23 cellular contexts compared by ENCODE assay signal in genomic region chr1:19869929-19870328, GRCh38. TPM values are rescaled to one million over a fixed set of nuclear protein-coding genes. Genes with fewer than 3 reads are reported as not detected.
DNase-seq lines count a peak whose midpoint lies in the region; ATAC-seq and TF ChIP-seq lines count a peak whose summit lies in the region.
"Had no signal": no experiment of that assay in that cellular context is flagged by ENCODE, and none has a peak within 500 bp of the region (broad histone marks: within the 10 kb centered on the region; RNA-seq: fewer than 3 reads in every experiment).

No MANE protein-coding gene starts in this region.

- TF ChIP-seq CTCF in colonic mucosa (IDR thresholded peaks at IDR 0.05) (no peak), WTC11 (IDR thresholded peaks at IDR 0.05) (no peak)

- DNase-seq in EL (peak; percentile 65), OCI-M1 (lab: John Stamatoyannopoulos, UW) (peak; percentile 91), colonic mucosa (no peak), myocyte (ENCODE audit: low read depth) (peak; percentile 26), WTC11 (ENCODE audit: low spot score) (no peak)
- no peak for DNase-seq in stimulated activated CD4-positive, alpha-beta T cell treated with anti-CD3 and anti-CD28 coated beads, Interleukin-2, amount 100 ng/mL, for 48 hours
- DNase-seq: activated gamma-delta T cell treated with Interleukin-2 at 50 U/mL for 16 hours; dermis blood vessel endothelial cell; DMS 273 treated with DMSO at 0.1 percent for 48 hours; hypothalamus; KG1; NCI-H1092 treated with DMSO at 0.1 percent for 48 hours; NCI-H2171; pancreas; stimulated activated CD4-positive, alpha-beta T cell treated with anti-CD3 and anti-CD28 coated beads, Interleukin-4, amount 100 ng/mL, for 24 hours; testis had no signal

- no peak overlapping the region for H3K4me3 Mint-ChIP-seq in WTC11
- H3K4me3 Mint-ChIP-seq: T-helper 1 cell treated with Interleukin-12 subunit alpha and Interleukin-12 subunit beta and Interleukin-4 antibody, amounts not matched to agents 30 μg/mL and 1 μg/mL, for 36 hours had no signal

- H3K4me3 ChIP-seq in colonic mucosa = no peak overlapping the region
- H3K4me3 ChIP-seq: ascending aorta, pancreas, testis had no signal

- no peak for ATAC-seq in GM21825 (IDR thresholded peaks at IDR 0.05; ENCODE audit: unreplicated experiment)
- ATAC-seq in HG02678 (IDR thresholded peaks at IDR 0.05; ENCODE audit: unreplicated experiment) = no peak
- no peak for ATAC-seq in WTC11
- ATAC-seq: esophagus mucosa, pancreas, Right ventricle myocardium inferior had no signal

- H3K27me3 Mint-ChIP-seq in WTC11 (ENCODE audit: low read depth) = peaks cover 13% of the 10 kb centered on the region

- peaks cover 4% of the 10 kb centered on the region; the same call in 1 of the 2 replicates for H3K9me3 Mint-ChIP-seq in WTC11
- H3K9me3 Mint-ChIP-seq: T-helper 1 cell treated with Interleukin-12 subunit alpha and Interleukin-12 subunit beta and Interleukin-4 antibody, amounts not matched to agents 30 μg/mL and 1 μg/mL, for 36 hours had no signal

- H3K27ac Mint-ChIP-seq in WTC11 = no peak overlapping the region
- H3K27ac Mint-ChIP-seq: T-helper 1 cell treated with Interleukin-12 subunit alpha and Interleukin-12 subunit beta and Interleukin-4 antibody, amounts not matched to agents 30 μg/mL and 1 μg/mL, for 36 hours had no signal

- H3K27me3 ChIP-seq in colonic mucosa = no peaks in the 10 kb centered on the region
- H3K27me3 ChIP-seq: ascending aorta, pancreas, testis had no signal

- POLR2A ChIA-PET in WTC11 (lab: Charles Lee) = no interaction called here

- H3K27ac ChIP-seq in colonic mucosa = peak overlapping the region; percentile 18
- H3K27ac ChIP-seq: ascending aorta, pancreas, testis had no signal

- H3K4me1 ChIP-seq in colonic mucosa = no peaks in the 10 kb centered on the region
- H3K4me1 ChIP-seq: ascending aorta, pancreas, testis had no signal

- H3K4me1 Mint-ChIP-seq in WTC11 = no peaks in the 10 kb centered on the region

- no peaks in the 10 kb centered on the region for H3K36me3 ChIP-seq in colonic mucosa
- H3K36me3 ChIP-seq: ascending aorta, pancreas had no signal

- intact Hi-C loops in colonic mucosa (cut with DNase I) = no loop called here

- no peak overlapping the region for H3K9ac ChIP-seq in colonic mucosa (ENCODE audit: low read depth in 2 of 2, low read length in 2 of 2)

- H3K9me3 ChIP-seq in colonic mucosa = no peaks in the 10 kb centered on the region
- H3K9me3 ChIP-seq: ascending aorta, pancreas, testis had no signal

- H3K36me3 Mint-ChIP-seq in WTC11 = no peaks in the 10 kb centered on the region

- CTCF ChIA-PET in WTC11 (lab: Charles Lee) = interaction anchor here (0.8 kb wide), 1 partner anchor 12 kb away, joined by 4 read pairs; the partner anchor contains the start of gene OTUD3

TF ChIP-seq in WTC11, 78 proteins besides CTCF, POLR2A, EP300 and RAD21:
- TF ChIP-seq MXD4 (CRISPR knock-in tag; IDR thresholded peaks at IDR 0.05; ENCODE audit: borderline replicate concordance) = no peak

RNA-seq across cellular contexts. Expression of gene OTUD3, which starts 12.3 kb away (rescaled TPM):
- total RNA-seq in colonic mucosa (10 to 100 TPM in 1 of 2 donors, 1 to 10 TPM in 1; 9.6 to 15.6 TPM), myocyte (10.6 and 12.5 TPM in 2 replicates), WTC11 (2021) (16.1 to 19.4 TPM (median 16.4 TPM) in 3 replicates)
- polyA plus RNA-seq in myocyte (2012) = 5.0 TPM

RNA-seq across cellular contexts. Expression of gene PLA2G2E, which starts 53.5 kb away (rescaled TPM):
- total RNA-seq in colonic mucosa = not detected
- not detected in 2 replicates for total RNA-seq in myocyte
- not detected for polyA plus RNA-seq in myocyte (2012)
- total RNA-seq in WTC11 (2021) = not detected in 3 replicates
- total RNA-seq: ascending aorta, dermis blood vessel endothelial cell, esophagus mucosa, pancreas, Right ventricle myocardium inferior, testis had no signal
- polyA plus RNA-seq: BJ, pancreas had no signal

RNA-seq across cellular contexts. Expression of gene RNF186, which starts 54.8 kb away (rescaled TPM):
- total RNA-seq in colonic mucosa = 10 to 100 TPM; 43.0 to 71.4 TPM
- not detected in 2 replicates for total RNA-seq in myocyte
- 0.08 TPM for polyA plus RNA-seq in myocyte (2012)
- not detected in 3 replicates for total RNA-seq in WTC11 (2021)
- total RNA-seq: ascending aorta, dermis blood vessel endothelial cell, Right ventricle myocardium inferior had no signal
- polyA plus RNA-seq: BJ had no signal

Comparison
In these comparisons a context has a peak if more than half of its experiments do, and no peak if none do; other contexts are left out.
1. DNase-seq: peak in EL (single experiment), OCI-M1 (single experiment) and myocyte (single experiment); none in colonic mucosa (single experiment), stimulated activated CD4-positive, alpha-beta T cell treated with anti-CD3 and anti-CD28 coated beads, Interleukin-2, amount 100 ng/mL, for 48 hours (0 of 2) and WTC11 (single experiment).
2. RNA of gene RNF186, which starts 54.8 kb away (total RNA-seq): 43.0 to 71.4 TPM in colonic mucosa; not detected in myocyte and not detected in WTC11; every median in the first group is over 10 times any median in the second.